ENCODE assay signal across 7 cellular contexts in the genomic region with DNA sequence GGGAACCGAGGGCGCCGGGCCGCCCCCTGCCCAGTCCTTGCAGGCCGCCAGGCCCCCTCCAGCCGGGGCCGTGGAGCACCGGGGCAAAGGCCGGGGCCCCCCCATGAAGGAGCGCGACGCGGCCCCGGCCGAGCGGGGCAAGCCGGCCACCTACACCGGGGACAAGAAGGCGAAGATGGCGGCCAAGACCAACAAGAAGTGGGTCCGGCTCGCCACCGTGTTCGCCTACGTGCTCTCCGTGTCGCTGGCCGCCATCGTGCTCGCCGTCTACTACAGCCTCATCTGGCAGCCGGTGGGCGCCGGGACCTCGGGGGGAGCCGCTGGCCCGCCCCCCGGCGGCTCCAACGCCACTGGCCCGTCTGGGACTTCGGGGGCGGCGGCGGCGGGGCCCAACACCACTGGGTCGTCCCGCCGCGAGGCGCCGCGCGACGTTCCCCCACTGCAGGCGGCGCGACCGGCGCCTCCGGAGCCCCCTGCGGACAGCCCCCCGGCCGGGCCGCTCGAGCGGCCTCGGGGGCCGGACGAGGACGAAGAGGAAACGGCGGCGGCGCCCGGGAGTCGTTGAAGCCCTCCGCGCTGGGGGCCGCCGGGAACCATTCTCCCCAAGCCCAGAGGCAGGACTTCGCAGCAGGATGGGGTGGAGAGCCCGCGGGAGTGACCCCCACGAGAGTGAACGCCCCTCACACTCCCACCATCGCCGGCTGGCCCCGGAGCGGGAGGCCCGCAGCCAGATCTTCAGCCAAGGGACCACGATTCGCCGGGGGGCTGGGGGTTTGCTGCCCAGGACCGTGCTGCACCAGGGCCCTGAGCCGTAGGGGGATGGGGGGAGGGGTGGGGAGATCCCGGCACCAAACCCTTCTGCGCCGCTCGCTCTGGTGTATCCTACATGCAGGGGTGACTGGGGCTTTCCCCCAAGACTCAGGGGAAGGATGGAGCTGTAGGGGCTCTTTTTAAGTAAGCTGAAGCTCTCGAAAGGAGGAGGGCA. TPM values are rescaled to one million over a fixed set of nuclear protein-coding genes. Genes with fewer than 3 reads are reported as not detected.
DNase-seq lines count a peak whose midpoint lies in the region; ATAC-seq and TF ChIP-seq lines count a peak whose summit lies in the region.
"Had no signal": no experiment of that assay in that cellular context is flagged by ENCODE, and none has a peak within 500 bp of the region (broad histone marks: within the 10 kb centered on the region; RNA-seq: fewer than 3 reads in every experiment).

No MANE protein-coding gene starts in this region.

- H3K4me3 ChIP-seq in LNCaP clone FGC (ENCODE audit: low read depth, low read length), result peak overlapping the region; percentile 57
- H3K4me3 ChIP-seq in endodermal cell (ENCODE audit: low read length), result peak overlapping the region; percentile 64
- peak overlapping the region; percentile 63 to 84 (median 79) for H3K4me3 ChIP-seq in gastrocnemius medialis

- H3K27ac Mint-ChIP-seq in endodermal cell, result no peak overlapping the region

- in situ Hi-C loops in gastrocnemius medialis (cut with MboI; ENCODE audit: low sequenced_read_pairs in 4 of 4), result no loop called here

- WGBS in endodermal cell (ENCODE audit: insufficient coverage in 1 of 2, insufficient read length in 1 of 2), 2 experiments, result 2 to 3% methylated on average over 20 to 101 of the region's 101 CpGs

- no peak for TF ChIP-seq CTCF in LNCaP clone FGC (IDR thresholded peaks at IDR 0.05; ENCODE audit: control insufficient read depth, extremely low read depth, insufficient read depth)
- no peak for TF ChIP-seq CTCF in endodermal cell (conservative IDR thresholded peaks at IDR 0.05)
- no peak for TF ChIP-seq CTCF in gastrocnemius medialis (IDR thresholded peaks at IDR 0.05 in 4 of 5, conservative IDR thresholded peaks at IDR 0.05 in 1 of 5)

- H3K36me3 ChIP-seq in endodermal cell (ENCODE audit: control insufficient read depth, insufficient read depth, low read length), result no peaks in the 10 kb centered on the region
- peaks cover 0 to 8% of the 10 kb centered on the region in 2 donors for H3K36me3 ChIP-seq in gastrocnemius medialis

- H3K27ac ChIP-seq in endodermal cell (ENCODE audit: low read depth, low read length) (no peak overlapping the region), gastrocnemius medialis (peak overlapping the region; percentile 70 to 88 (median 83))
- H3K27ac ChIP-seq: epithelial cell of prostate had no signal

- H3K36me3 Mint-ChIP-seq in endodermal cell (ENCODE audit: low read depth), result no peaks in the 10 kb centered on the region

- H3K9me3 Mint-ChIP-seq in endodermal cell, result no peaks in the 10 kb centered on the region

- H3K27me3 ChIP-seq in endodermal cell (ENCODE audit: control insufficient read depth, insufficient read depth, low read length, poor library complexity, severe bottlenecking) (peaks cover 58% of the 10 kb centered on the region), gastrocnemius medialis (no peaks in the 10 kb centered on the region)

- peaks cover 17% of the 10 kb centered on the region for H3K4me1 Mint-ChIP-seq in endodermal cell

- intact Hi-C loops in gastrocnemius medialis (cut with DNase I; ENCODE audit: low total_unique reads), result loop anchor here (1.0 to 5.0 kb wide), 4 partner anchors 15 to 98 kb away; a partner anchor contains a TSS

- no peak overlapping the region for H3K9ac ChIP-seq in endodermal cell (ENCODE audit: extremely low read depth, low read length, poor library complexity, severe bottlenecking)

- H3K9me3 ChIP-seq in endodermal cell (ENCODE audit: control insufficient read depth, low read length), result no peaks in the 10 kb centered on the region
- no peaks in the 10 kb centered on the region for H3K9me3 ChIP-seq in gastrocnemius medialis

- H3K4me3 Mint-ChIP-seq in endodermal cell, result peak overlapping the region; percentile 52

- no peak for TF ChIP-seq POLR2A in gastrocnemius medialis (IDR thresholded peaks at IDR 0.05)

- peaks cover 66% of the 10 kb centered on the region for H3K27me3 Mint-ChIP-seq in endodermal cell (ENCODE audit: insufficient read depth)

- DNase-seq in LNCaP clone FGC (ENCODE audit: low read depth) (no peak), endodermal cell (peak; percentile 72), gastrocnemius medialis (no peak), Kasumi-1 (lab: John Stamatoyannopoulos, UW) (no peak)

- ATAC-seq in GM19463 (IDR thresholded peaks at IDR 0.05; ENCODE audit: unreplicated experiment) (peak; percentile 3), gastrocnemius medialis (peak; percentile 15 to 21), GM18858 (IDR thresholded peaks at IDR 0.05; ENCODE audit: unreplicated experiment) (no peak)

- no peaks in the 10 kb centered on the region for H3K4me1 ChIP-seq in endodermal cell (ENCODE audit: control insufficient read depth, insufficient read depth, low read length)
- H3K4me1 ChIP-seq in gastrocnemius medialis, result peaks cover 25 to 26% of the 10 kb centered on the region in 2 donors

RNA-seq across cellular contexts. Expression of a gene that starts 0.8 kb away (rescaled TPM):
- total RNA-seq in endodermal cell (1 to 10 TPM; 4.6 to 8.6 TPM), gastrocnemius medialis (10 to 100 TPM; 17.2 to 28.1 (median 17.7) TPM)
- polyA plus RNA-seq in endodermal cell (2013, experiment 1 of 2), result 22.2 TPM
- polyA plus RNA-seq in endodermal cell (2013, experiment 2 of 2), result 19.8 TPM

RNA-seq across cellular contexts. Expression of a gene that starts 16.5 kb away (rescaled TPM):
- under 1 TPM; 0.15 to 0.42 TPM for total RNA-seq in endodermal cell
- polyA plus RNA-seq in endodermal cell (2013, experiment 1 of 2), result 0.57 TPM
- polyA plus RNA-seq in endodermal cell (2013, experiment 2 of 2), result 0.12 TPM
- total RNA-seq in gastrocnemius medialis, result 10 to 100 TPM; 14.4 to 55.1 (median 20.5) TPM

RNA-seq across cellular contexts. Expression of a gene that starts 16.5 kb away (rescaled TPM):
- 1 to 10 TPM; 4.4 to 5.3 TPM for total RNA-seq in endodermal cell
- polyA plus RNA-seq in endodermal cell (2013, experiment 1 of 2), result 5.8 TPM
- 5.2 TPM for polyA plus RNA-seq in endodermal cell (2013, experiment 2 of 2)
- 1 to 10 TPM in 2 of 4 donors, under 1 TPM in 1, not detected in 1; 0.72 to 2.0 (median 1.4) TPM for total RNA-seq in gastrocnemius medialis

RNA-seq across cellular contexts. Expression of a gene that starts 26.6 kb away (rescaled TPM):
- not detected for total RNA-seq in endodermal cell
- not detected for polyA plus RNA-seq in endodermal cell (2013, experiment 1 of 2)
- not detected for polyA plus RNA-seq in endodermal cell (2013, experiment 2 of 2)
- 10 to 100 TPM in 1 of 4 donors, not detected in 3; 12.1 TPM for total RNA-seq in gastrocnemius medialis

RNA-seq across cellular contexts. Expression of a gene that starts 33.8 kb away (rescaled TPM):
- total RNA-seq in endodermal cell, result under 1 TPM; 0.04 to 0.40 TPM
- polyA plus RNA-seq in endodermal cell (2013, experiment 1 of 2), result 1.1 TPM
- 1.9 TPM for polyA plus RNA-seq in endodermal cell (2013, experiment 2 of 2)
- total RNA-seq in gastrocnemius medialis, result under 1 TPM; 0.02 to 0.12 (median 0.06) TPM

Comparison
In these comparisons a context has a peak if more than half of its experiments do, and no peak if none do; other contexts are left out.
1. RNA of a gene that starts 16.5 kb away (total RNA-seq): 14.4 to 55.1 TPM in gastrocnemius medialis; 0.15 to 0.42 TPM in endodermal cell; every median in the first group is over 10 times any median in the second.
2. Peak in every context shown above with its lines, with median percentiles within 50 percentile points of each other: H3K4me3 ChIP-seq.